Comparison of ENCODE assay signal across 8 cellular contexts in genomic region chr18:49723648-49724180, GRCh38.
DNase-seq lines count a peak whose midpoint lies in the region; ATAC-seq and TF ChIP-seq lines count a peak whose summit lies in the region.

No MANE protein-coding gene starts in this region.

- H3K4me1 ChIP-seq in HEK293 (ENCODE audit: control insufficient read depth, insufficient read depth, low read length), result peaks cover 23% of the 10 kb centered on the region
- H3K4me1 ChIP-seq in lower lobe of right lung, result peaks cover 26% of the 10 kb centered on the region

- H3K4me3 ChIP-seq in HEK293 (ENCODE audit: low read depth, low read length), result no peak overlapping the region
- no peak overlapping the region for H3K4me3 ChIP-seq in lower lobe of right lung

- POLR2A ChIA-PET in HEK293 (lab: Yijun Ruan, JAX), result no interaction called here
- POLR2A ChIA-PET in activated CD4-positive, alpha-beta memory T cell treated with anti-CD3 and anti-CD28 coated beads, Interleukin-2, amount 10 ng/mL, durations not matched to agents 7 days and 5 days (lab: Charles Lee), result no interaction called here

- no peaks in the 10 kb centered on the region for H3K27me3 ChIP-seq in lower lobe of right lung (ENCODE audit: low read depth)

- no peaks in the 10 kb centered on the region for H3K9me3 Mint-ChIP-seq in activated CD4-positive, alpha-beta memory T cell treated with anti-CD3 and anti-CD28 coated beads, Interleukin-2, amount 10 ng/mL, durations not matched to agents 7 days and 5 days

- H3K4me3 Mint-ChIP-seq in activated CD4-positive, alpha-beta memory T cell treated with anti-CD3 and anti-CD28 coated beads, Interleukin-2, amount 10 ng/mL, durations not matched to agents 7 days and 5 days, result no peak overlapping the region

- DNase-seq in Caki2 (ENCODE audit: low read depth) (peak; percentile 74), lower lobe of right lung (no peak), NCI-H2029 treated with DMSO at 0.1 percent for 48 hours (lab: John Stamatoyannopoulos, UW) (no peak), T-helper 9 cell (no peak), cardiac septum (ENCODE audit: low spot score) (no peak)
- peak; percentile 24 for DNase-seq in activated CD4-positive, alpha-beta memory T cell treated with anti-CD3 and anti-CD28 coated beads, Interleukin-2, amount 10 ng/mL, durations not matched to agents 7 days and 5 days

- no peaks in the 10 kb centered on the region for H3K36me3 Mint-ChIP-seq in activated CD4-positive, alpha-beta memory T cell treated with anti-CD3 and anti-CD28 coated beads, Interleukin-2, amount 10 ng/mL, durations not matched to agents 7 days and 5 days (ENCODE audit: low read depth)

- peaks cover 21% of the 10 kb centered on the region for H3K27me3 Mint-ChIP-seq in activated CD4-positive, alpha-beta memory T cell treated with anti-CD3 and anti-CD28 coated beads, Interleukin-2, amount 10 ng/mL, durations not matched to agents 7 days and 5 days

- no peak for TF ChIP-seq CTCF in HEK293 (tag by site-specific recombination; IDR thresholded peaks at IDR 0.05)
- TF ChIP-seq CTCF in lower lobe of right lung (IDR thresholded peaks at IDR 0.05), result no peak

- H3K4me1 Mint-ChIP-seq in activated CD4-positive, alpha-beta memory T cell treated with anti-CD3 and anti-CD28 coated beads, Interleukin-2, amount 10 ng/mL, durations not matched to agents 7 days and 5 days, result peaks cover 11% of the 10 kb centered on the region

- ATAC-seq in lower lobe of right lung, result peak; percentile 50 to 58
- ATAC-seq in HG03135 (IDR thresholded peaks at IDR 0.05; ENCODE audit: unreplicated experiment), result no peak

- in situ Hi-C loops in Caki2 (cut with HindIII; ENCODE audit: low pct_unique_long_range_greater_than_20kb, low sequenced_read_pairs), result no loop called here

- H3K27ac ChIP-seq in HEK293 (ENCODE audit: extremely low read depth, low read depth, low read length) (peak overlapping the region; percentile 31; the same call in 1 of the 2 replicates), lower lobe of right lung (no peak overlapping the region)

- no peak overlapping the region for H3K27ac Mint-ChIP-seq in activated CD4-positive, alpha-beta memory T cell treated with anti-CD3 and anti-CD28 coated beads, Interleukin-2, amount 10 ng/mL, durations not matched to agents 7 days and 5 days

- H3K9me3 ChIP-seq in HEK293 (ENCODE audit: control insufficient read depth, insufficient read depth, low read depth, low read length) (no peaks in the 10 kb centered on the region), lower lobe of right lung (no peaks in the 10 kb centered on the region)

- H3K36me3 ChIP-seq in HEK293 (ENCODE audit: control insufficient read depth in 2 of 2, insufficient read depth in 1 of 2, low read length in 2 of 2), result no peaks in the 10 kb centered on the region
- no peaks in the 10 kb centered on the region for H3K36me3 ChIP-seq in lower lobe of right lung

- CTCF ChIA-PET in HEK293 (lab: Yijun Ruan, JAX), result interaction anchor here (0.7 to 1.4 kb wide), 8 partner anchors 34 to 480 kb away, joined by 3 to 5 read pairs (median 3); no protein-coding TSS in a partner anchor
- CTCF ChIA-PET in activated CD4-positive, alpha-beta memory T cell treated with anti-CD3 and anti-CD28 coated beads, Interleukin-2, amount 10 ng/mL, durations not matched to agents 7 days and 5 days (lab: Charles Lee), result no interaction called here

- intact Hi-C loops in lower lobe of right lung (cut with DNase I), result no loop called here
- intact Hi-C loops in cardiac septum (cut with DNase I), result loop anchor here (10.0 kb wide), 1 partner anchor 59 kb away; no protein-coding TSS in a partner anchor

TF ChIP-seq in HEK293, 187 proteins besides CTCF, POLR2A, EP300 and RAD21:
- TF ChIP-seq ZFHX2 (tag by site-specific recombination; conservative IDR thresholded peaks at IDR 0.05), result peak; percentile 78
- TF ChIP-seq FEZF1 (tag by site-specific recombination; IDR thresholded peaks at IDR 0.05), result 0 out of 2 replicates have a peak, but pooled peaks have one; percentile 8
- no peak for TF ChIP-seq ZNF214 (tag by site-specific recombination; IDR thresholded peaks at IDR 0.05; ENCODE audit: borderline replicate concordance)
- no peak for TF ChIP-seq PRDM4 (tag by site-specific recombination; IDR thresholded peaks at IDR 0.05)
- TF ChIP-seq WT1 (tag by site-specific recombination; IDR thresholded peaks at IDR 0.05), result peak; percentile 68
- no peak for TF ChIP-seq ZNF112 (tag by site-specific recombination; IDR thresholded peaks at IDR 0.05)
- no peak for TF ChIP-seq ZNF518A (tag by site-specific recombination; conservative IDR thresholded peaks at IDR 0.05; ENCODE audit: low read depth)
- no peak for TF ChIP-seq ZNF433 (tag by site-specific recombination; IDR thresholded peaks at IDR 0.05; ENCODE audit: low read depth)
- no peak for TF ChIP-seq ZBTB48 (tag by site-specific recombination; IDR thresholded peaks at IDR 0.05)
- no peak for TF ChIP-seq ZNF302 (tag by site-specific recombination; IDR thresholded peaks at IDR 0.05; ENCODE audit: low read depth)
- peak; percentile 62; the same call in 1 of the 2 replicates for TF ChIP-seq EGR2 (tag by site-specific recombination; IDR thresholded peaks at IDR 0.05; ENCODE audit: low read depth)
- no peak for TF ChIP-seq ZNF37A (tag by site-specific recombination; IDR thresholded peaks at IDR 0.05)
- no peak for TF ChIP-seq ZBTB8A (tag by site-specific recombination; IDR thresholded peaks at IDR 0.05)
- 0 out of 2 replicates have a peak, but pooled peaks have one; percentile 12 for TF ChIP-seq ZXDB (tag by site-specific recombination; IDR thresholded peaks at IDR 0.05)
- peak; percentile 77 for TF ChIP-seq PRDM1 (tag by site-specific recombination; IDR thresholded peaks at IDR 0.05)
- peak; percentile 53 for TF ChIP-seq SP7 (tag by site-specific recombination; IDR thresholded peaks at IDR 0.05)

Comparison
In these comparisons a context has a peak if more than half of its experiments do, and no peak if none do; other contexts are left out.
1. DNase-seq: peak in Caki2 (single experiment) and activated CD4-positive, alpha-beta memory T cell treated with anti-CD3 and anti-CD28 coated beads, Interleukin-2, amount 10 ng/mL, durations not matched to agents 7 days and 5 days (single experiment); none in lower lobe of right lung (single experiment), NCI-H2029 treated with DMSO at 0.1 percent for 48 hours (single experiment), T-helper 9 cell (single experiment) and cardiac septum (single experiment).